In genomic region chr4:153542131-153542530, GRCh38 we compare ENCODE assay signal across 16 cellular contexts.
A peak's percentile ranks its signal among the peaks of the same experiment; 100 is the strongest.
DNase-seq lines count a peak whose midpoint lies in the region; ATAC-seq lines count a peak whose summit lies in the region.
"Had no signal": no experiment of that assay in that cellular context is flagged by ENCODE, and none has a peak within 500 bp of the region (broad histone marks: within the 10 kb centered on the region; RNA-seq: fewer than 3 reads in every experiment).

No MANE protein-coding gene starts in this region.

- H3K4me3 Mint-ChIP-seq in activated naive CD4-positive, alpha-beta T cell treated with anti-CD3 and anti-CD28 coated beads for 36 hours = no peak overlapping the region
- H3K4me3 Mint-ChIP-seq in T-helper 17 cell = peak overlapping the region; percentile 33
- H3K4me3 Mint-ChIP-seq in immature natural killer cell = peak overlapping the region in 2 of 5 donors; percentile 7 to 51
- H3K4me3 Mint-ChIP-seq in stimulated activated naive CD8-positive, alpha-beta T cell treated with anti-CD3 and anti-CD28 coated beads, Interleukin-15, amount 100 ng/mL, for 72 hours = peak overlapping the region; percentile 2 to 44
- H3K4me3 Mint-ChIP-seq: dendritic cell treated with granulocyte-macrophage colony-stimulating factor and Interleukin-4, amounts not matched to agents 40 ng/mL and 50 ng/mL, for 4 days had no signal

- intact Hi-C loops in activated naive CD4-positive, alpha-beta T cell treated with anti-CD3 and anti-CD28 coated beads for 36 hours (cut with micrococcal nuclease) = no loop called here

- H3K36me3 Mint-ChIP-seq in activated naive CD4-positive, alpha-beta T cell treated with anti-CD3 and anti-CD28 coated beads for 36 hours (ENCODE audit: low read depth) = peaks cover 14% of the 10 kb centered on the region
- H3K36me3 Mint-ChIP-seq in T-helper 17 cell (ENCODE audit: low read depth) = peaks cover 8% of the 10 kb centered on the region
- H3K36me3 Mint-ChIP-seq in immature natural killer cell = peaks cover 0 to 9% (median 3%) of the 10 kb centered on the region in 3 donors

- no peak for DNase-seq in activated naive CD4-positive, alpha-beta T cell treated with anti-CD3 and anti-CD28 coated beads for 36 hours
- DNase-seq in activated naive CD4-positive, alpha-beta T cell (lab: John Stamatoyannopoulos, UW) = no peak
- no peak for DNase-seq in T-helper 17 cell
- no peak for DNase-seq in immature natural killer cell
- DNase-seq in stimulated activated naive CD8-positive, alpha-beta T cell treated with anti-CD3 and anti-CD28 coated beads, Interleukin-15, amount 100 ng/mL, for 72 hours = no peak
- no peak for DNase-seq in RKO (ENCODE audit: low spot score)
- DNase-seq in activated CD8-positive, alpha-beta memory T cell treated with anti-CD3 and anti-CD28 coated beads, Interleukin-2, amount 50 U/mL, for 48 hours = no peak
- DNase-seq: body of pancreas, kidney glomerular epithelial cell, mucosa of descending colon, NCI-H1694, small intestine had no signal

- H3K9me3 ChIP-seq in T-helper 17 cell (ENCODE audit: control insufficient read depth, low read length, poor library complexity, severe bottlenecking) = no peaks in the 10 kb centered on the region
- H3K9me3 ChIP-seq: body of pancreas, mucosa of descending colon had no signal

- H3K9me3 Mint-ChIP-seq in activated naive CD4-positive, alpha-beta T cell treated with anti-CD3 and anti-CD28 coated beads for 36 hours = no peaks in the 10 kb centered on the region
- no peaks in the 10 kb centered on the region for H3K9me3 Mint-ChIP-seq in immature natural killer cell
- no peaks in the 10 kb centered on the region for H3K9me3 Mint-ChIP-seq in stimulated activated naive CD8-positive, alpha-beta T cell treated with anti-CD3 and anti-CD28 coated beads, Interleukin-15, amount 100 ng/mL, for 72 hours
- H3K9me3 Mint-ChIP-seq: activated T-helper 2 cell treated with anti-CD3 and anti-CD28 coated beads, Interferon-gamma antibody, Interleukin-2, Interleukin-4, amounts not matched to agents 10 μg/mL and 5 μg/mL and 100 μg/mL, durations not matched to agents 14 hours and 24 hours and 36 hours; dendritic cell treated with granulocyte-macrophage colony-stimulating factor and Interleukin-4, amounts not matched to agents 40 ng/mL and 50 ng/mL, for 4 days had no signal

- CTCF ChIA-PET in activated naive CD4-positive, alpha-beta T cell treated with anti-CD3 and anti-CD28 coated beads for 36 hours (lab: Charles Lee) = interaction anchor here (0.7 to 3.3 kb wide), 12 partner anchors 8 to 109 kb away, joined by 3 to 22 read pairs (median 4); partner anchors contain the start of gene TMEM131L

- ATAC-seq in T-helper 17 cell = no peak
- ATAC-seq in stimulated activated naive CD8-positive, alpha-beta T cell treated with anti-CD3 and anti-CD28 coated beads, Interleukin-15, amount 100 ng/mL, for 72 hours = peak; percentile 18
- no peak for ATAC-seq in HG02623 (IDR thresholded peaks at IDR 0.05; ENCODE audit: unreplicated experiment)
- ATAC-seq: body of pancreas, esophagus mucosa had no signal

- no peaks in the 10 kb centered on the region for H3K27me3 Mint-ChIP-seq in activated naive CD4-positive, alpha-beta T cell treated with anti-CD3 and anti-CD28 coated beads for 36 hours (ENCODE audit: low read depth)
- H3K27me3 Mint-ChIP-seq in T-helper 17 cell (no peaks in the 10 kb centered on the region), immature natural killer cell (ENCODE audit: low read depth in 3 of 3) (peaks cover 0 to 3% (median 0%) of the 10 kb centered on the region in 3 donors)
- H3K27me3 Mint-ChIP-seq in stimulated activated naive CD8-positive, alpha-beta T cell treated with anti-CD3 and anti-CD28 coated beads, Interleukin-15, amount 100 ng/mL, for 72 hours = no peaks in the 10 kb centered on the region
- H3K27me3 Mint-ChIP-seq: dendritic cell treated with granulocyte-macrophage colony-stimulating factor and Interleukin-4, amounts not matched to agents 40 ng/mL and 50 ng/mL, for 4 days had no signal

- peaks cover 73% of the 10 kb centered on the region for H3K4me1 Mint-ChIP-seq in activated naive CD4-positive, alpha-beta T cell treated with anti-CD3 and anti-CD28 coated beads for 36 hours (ENCODE audit: low read depth)
- H3K4me1 Mint-ChIP-seq in T-helper 17 cell (peaks cover 47% of the 10 kb centered on the region), immature natural killer cell (peaks cover 64 to 87% of the 10 kb centered on the region in 2 donors)
- H3K4me1 Mint-ChIP-seq in stimulated activated naive CD8-positive, alpha-beta T cell treated with anti-CD3 and anti-CD28 coated beads, Interleukin-15, amount 100 ng/mL, for 72 hours = peaks cover 78% of the 10 kb centered on the region

- peak overlapping the region; percentile 15 for H3K27ac Mint-ChIP-seq in activated naive CD4-positive, alpha-beta T cell treated with anti-CD3 and anti-CD28 coated beads for 36 hours
- H3K27ac Mint-ChIP-seq in T-helper 17 cell (peak overlapping the region; percentile 82), immature natural killer cell (peak overlapping the region; percentile 31 to 75 (median 50))
- peak overlapping the region in 1 of 2 donors; percentile 75 for H3K27ac Mint-ChIP-seq in stimulated activated naive CD8-positive, alpha-beta T cell treated with anti-CD3 and anti-CD28 coated beads, Interleukin-15, amount 100 ng/mL, for 72 hours
- H3K27ac Mint-ChIP-seq: activated T-helper 2 cell treated with anti-CD3 and anti-CD28 coated beads, Interferon-gamma antibody, Interleukin-2, Interleukin-4, amounts not matched to agents 10 μg/mL and 5 μg/mL and 100 μg/mL, durations not matched to agents 14 hours and 24 hours and 36 hours; dendritic cell treated with granulocyte-macrophage colony-stimulating factor and Interleukin-4, amounts not matched to agents 40 ng/mL and 50 ng/mL, for 4 days had no signal
